ENCODE assay signal across 3 cellular contexts in genomic region chr21:14506859-14507457, GRCh38. TPM values are rescaled to one million over a fixed set of nuclear protein-coding genes. Genes with fewer than 3 reads are reported as not detected.
"Had no signal": no experiment of that assay in that cellular context is flagged by ENCODE, and none has a peak within 500 bp of the region (broad histone marks: within the 10 kb centered on the region; RNA-seq: fewer than 3 reads in every experiment).

No MANE protein-coding gene starts in this region.

RNA-seq across cellular contexts. Expression of gene SAMSN1, which starts 39.2 kb away (rescaled TPM):
- total RNA-seq: chondrocyte, M059J, SK-MEL-5 had no signal
